16 cellular contexts compared by ENCODE assay signal in the genomic region with DNA sequence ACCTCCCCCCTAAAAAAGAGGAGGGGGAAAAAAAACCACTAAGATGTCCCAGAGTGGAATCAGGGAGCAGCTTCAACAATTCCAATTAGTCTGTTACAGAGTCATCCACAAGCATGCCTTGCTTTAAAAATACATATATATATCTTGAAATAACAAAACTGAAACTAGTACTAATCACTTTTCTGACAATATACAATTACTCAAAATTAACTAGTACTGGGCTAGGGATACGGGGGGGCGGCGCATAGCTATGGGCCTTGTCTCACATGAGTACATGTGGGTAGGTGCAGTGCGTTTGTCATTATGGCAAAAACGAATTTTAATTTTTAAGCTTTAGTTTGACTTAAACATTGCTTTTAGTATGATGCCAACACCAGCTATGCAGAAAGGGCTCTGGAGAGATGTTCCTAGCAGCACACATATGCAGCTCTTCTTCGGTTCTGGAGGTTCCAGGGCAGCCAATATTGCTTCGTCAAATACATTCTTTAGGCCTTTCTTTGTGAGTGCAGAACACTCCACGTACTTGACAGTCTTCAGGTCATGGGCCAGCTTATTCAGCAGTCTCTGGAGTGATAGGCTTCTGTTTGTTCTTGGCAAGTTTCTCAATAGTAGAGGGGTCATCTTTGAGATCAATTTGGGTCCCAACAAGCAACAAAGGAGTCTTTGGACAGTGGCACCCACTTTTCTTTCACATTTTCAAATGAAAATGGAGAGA. TPM values are rescaled to one million over a fixed set of nuclear protein-coding genes. Genes with fewer than 3 reads are reported as not detected.
A peak's percentile ranks its signal among the peaks of the same experiment; 100 is the strongest.
DNase-seq lines count a peak whose midpoint lies in the region; ATAC-seq, FAIRE-seq and TF ChIP-seq lines count a peak whose summit lies in the region.
"Had no signal": no experiment of that assay in that cellular context is flagged by ENCODE, and none has a peak within 500 bp of the region (broad histone marks: within the 10 kb centered on the region; RNA-seq: fewer than 3 reads in every experiment).

No MANE protein-coding gene starts in this region.

- no peak overlapping the region for H3K4me2 ChIP-seq in IMR-90 (ENCODE audit: low read depth, low read length)
- no peak overlapping the region for H3K4me2 ChIP-seq in GM12878 (ENCODE audit: control insufficient read depth, insufficient read depth)

- RAD21 ChIA-PET in GM12878 (lab: Charles Lee; ENCODE audit: unreplicated experiment), result interaction anchor here (0.5 to 3.4 kb wide), 5 partner anchors 10 to 253 kb away, joined by 3 to 25 read pairs (median 12); partner anchors contain the start of gene ITCH

- H4K8ac ChIP-seq in IMR-90 (ENCODE audit: low read depth in 2 of 2, low read length in 2 of 2), result no peak overlapping the region

- peaks cover 11% of the 10 kb centered on the region for H3K4me1 ChIP-seq in IMR-90 (ENCODE audit: control insufficient read depth, insufficient read depth, low read length)
- H3K4me1 ChIP-seq in GM12878 (ENCODE audit: control insufficient read depth, insufficient read depth, low read length), result peaks cover 30% of the 10 kb centered on the region
- H3K4me1 ChIP-seq: prostate gland had no signal

- no peak overlapping the region for H4K91ac ChIP-seq in IMR-90 (ENCODE audit: insufficient read depth, low read depth, low read length)

- no peak overlapping the region for H3K4me3 ChIP-seq in IMR-90 (ENCODE audit: insufficient read depth, low read depth, low read length)
- no peak overlapping the region for H3K4me3 ChIP-seq in GM12878
- H3K4me3 ChIP-seq: prostate gland, suprapubic skin had no signal

- in situ Hi-C loops in IMR-90 (cut with MboI; ENCODE audit: low sequenced_read_pairs), result no loop called here
- in situ Hi-C loops in GM12878 (cut with MboI), result no loop called here

- no peaks in the 10 kb centered on the region for H3K9me3 ChIP-seq in CD4-positive, alpha-beta T cell (ENCODE audit: control insufficient read depth, low read length)
- H3K9me3 ChIP-seq in IMR-90 (ENCODE audit: control insufficient read depth, insufficient read depth, low read length) (no peaks in the 10 kb centered on the region), GM12878 (replicated peaks; ENCODE audit: control insufficient read depth, insufficient read depth, low read length) (no peaks in the 10 kb centered on the region)
- H3K9me3 ChIP-seq: prostate gland, suprapubic skin had no signal

- peak overlapping the region; percentile 34 for H3K27ac Mint-ChIP-seq in CD4-positive, alpha-beta T cell
- peak overlapping the region; percentile 81 to 84 for H3K27ac Mint-ChIP-seq in natural killer cell

- no peak overlapping the region for H3K4me3 Mint-ChIP-seq in CD4-positive, alpha-beta T cell
- no peak overlapping the region for H3K4me3 Mint-ChIP-seq in natural killer cell

- H2AK5ac ChIP-seq in IMR-90 (ENCODE audit: low read depth, low read length), result peak overlapping the region; percentile 2; the same call in 1 of the 2 replicates

- peak overlapping the region; percentile 20 for H2BK5ac ChIP-seq in IMR-90 (ENCODE audit: low read depth, low read length, poor library complexity, severe bottlenecking)

- no peak for DNase-seq in CD4-positive, alpha-beta T cell
- DNase-seq in IMR-90, result no peak
- no peak for DNase-seq in GM12878 (ENCODE audit: low read depth, low spot score)
- no peak for DNase-seq in natural killer cell
- DNase-seq in DMS153 (lab: John Stamatoyannopoulos, UW), result no peak
- DNase-seq in mucosa of gallbladder (ENCODE audit: low spot score), result no peak
- DNase-seq in NCI-H2171 treated with DMSO at 0.1 percent for 48 hours (lab: John Stamatoyannopoulos, UW), result no peak
- DNase-seq: erythroblast, mesenchymal stem cell, NCI-H1105 treated with DMSO at 0.1 percent for 48 hours, NCI-H510A treated with DMSO at 0.1 percent for 48 hours, SHP77 treated with DMSO at 0.1 percent for 48 hours had no signal

- POLR2A ChIA-PET in CD4-positive, alpha-beta T cell (lab: Charles Lee), result interaction anchor here (0.6 to 0.8 kb wide), 3 partner anchors 26 to 322 kb away, joined by 3 to 4 read pairs (median 4); no protein-coding TSS in a partner anchor
- POLR2A ChIA-PET in IMR-90 (lab: Charles Lee; ENCODE audit: unreplicated experiment) (no interaction called here), GM12878 (lab: Charles Lee) (interaction anchor here (0.6 to 1.9 kb wide), 4 partner anchors 14 to 311 kb away, joined by 3 to 9 read pairs (median 4); no protein-coding TSS in a partner anchor)

- no peak overlapping the region for H2BK15ac ChIP-seq in IMR-90 (ENCODE audit: low read depth, low read length)

- BruUV-seq in IMR-90 (replicated peaks; lab: Mats Ljungman, UMichigan) (no TSS peak), GM12878 (replicated peaks; lab: Mats Ljungman, UMichigan) (no TSS peak)

- no peak overlapping the region for H3K27ac ChIP-seq in CD4-positive, alpha-beta T cell (ENCODE audit: low read depth, low read length)
- H3K27ac ChIP-seq in IMR-90 (ENCODE audit: insufficient read depth, low read length), result no peak overlapping the region
- H3K27ac ChIP-seq in GM12878 (ENCODE audit: control insufficient read depth, insufficient read depth), result no peak overlapping the region
- H3K27ac ChIP-seq: C4-2B, prostate gland, suprapubic skin had no signal

- H3K4ac ChIP-seq in IMR-90 (ENCODE audit: low read depth, low read length), result peak overlapping the region; percentile 21; the same call in 1 of the 2 replicates

- intact Hi-C loops in CD4-positive, alpha-beta T cell (cut with DNase I, micrococcal nuclease), result loop anchor here in 1 of 2 experiments (2.0 kb wide), 1 partner anchor 89 kb away; no protein-coding TSS in a partner anchor
- intact Hi-C loops in IMR-90 (cut with micrococcal nuclease) (loop anchor here (5.0 to 10.0 kb wide), 2 partner anchors 53 to 90 kb away; no protein-coding TSS in a partner anchor), GM12878 (cut with micrococcal nuclease; ENCODE audit: unreplicated experiment) (no loop called here), natural killer cell (cut with micrococcal nuclease) (no loop called here)

- H3K79me2 ChIP-seq in GM12878 (ENCODE audit: control insufficient read depth, insufficient read depth, low read length), result peaks cover 14% of the 10 kb centered on the region

- H4K20me1 ChIP-seq in IMR-90 (ENCODE audit: insufficient read depth, low read length), result peaks cover 64% of the 10 kb centered on the region
- H4K20me1 ChIP-seq in GM12878 (ENCODE audit: control insufficient read depth, insufficient read depth), result no peaks in the 10 kb centered on the region

- 100% methylated on average over 1 of the region's 8 CpGs; no CpG with 5 or more reads in 1 of the 2 experiments for WGBS in IMR-90 (ENCODE audit: extremely low coverage in 2 of 2, insufficient read length in 1 of 2), 2 experiments
- 74% methylated on average over 8 of the region's 8 CpGs for WGBS in GM12878 (ENCODE audit: insufficient coverage, insufficient replicate concordance, low lambda C conversion rate, missing lambda C conversion rate)

- H3K9me1 ChIP-seq in IMR-90 (ENCODE audit: insufficient read depth, low read length), result peaks cover 20% of the 10 kb centered on the region

- ATAC-seq in CD4-positive, alpha-beta T cell (ENCODE audit: poor library complexity), result no peak
- ATAC-seq in IMR-90 (ENCODE audit: low read depth) (no peak), GM12878 (peak; percentile 27), natural killer cell (no peak), HG03571 (IDR thresholded peaks at IDR 0.05; ENCODE audit: unreplicated experiment) (no peak)

- dilution Hi-C loops in IMR-90 (cut with HindIII; ENCODE audit: low sequenced_read_pairs, unreplicated experiment), result no loop called here

- H2AFZ ChIP-seq in IMR-90 (replicated peaks; ENCODE audit: low read length, poor library complexity) (no peak overlapping the region), GM12878 (ENCODE audit: control insufficient read depth, low read depth, low read length) (no peak overlapping the region)

- H3K36me3 Mint-ChIP-seq in CD4-positive, alpha-beta T cell (ENCODE audit: low read depth), result peaks cover 43% of the 10 kb centered on the region
- peaks cover 6% of the 10 kb centered on the region for H3K36me3 Mint-ChIP-seq in natural killer cell

- H2BK120ac ChIP-seq in IMR-90 (ENCODE audit: low read depth, low read length), result no peak overlapping the region

- no peak overlapping the region for H2BK20ac ChIP-seq in IMR-90 (ENCODE audit: low read depth, low read length)

- no peaks in the 10 kb centered on the region for H3K9me3 Mint-ChIP-seq in CD4-positive, alpha-beta T cell
- H3K9me3 Mint-ChIP-seq in natural killer cell, result no peaks in the 10 kb centered on the region

- H2AK9ac ChIP-seq in IMR-90 (replicated peaks; ENCODE audit: low read depth, low read length, poor library complexity), result no peak overlapping the region

- H3K79me1 ChIP-seq in IMR-90 (ENCODE audit: low read depth in 1 of 2, low read length in 2 of 2), result peaks cover 13 to 66% of the 10 kb centered on the region in 2 experiments

- H3K36me3 ChIP-seq in IMR-90 (ENCODE audit: control insufficient read depth, insufficient read depth, low read length), result peaks cover 14% of the 10 kb centered on the region
- H3K36me3 ChIP-seq in GM12878 (ENCODE audit: control insufficient read depth in 2 of 2, insufficient read depth in 2 of 2, low read length in 1 of 2), result peaks cover 0 to 3% of the 10 kb centered on the region in 2 experiments; a peak in 2 of 4 replicates
- H3K36me3 ChIP-seq: prostate gland had no signal

- H3K9ac ChIP-seq in IMR-90 (ENCODE audit: low read depth, low read length) (no peak overlapping the region), GM12878 (ENCODE audit: control insufficient read depth, insufficient read depth, low read length) (no peak overlapping the region)

- TF ChIP-seq POLR2A in IMR-90 (IDR thresholded peaks at IDR 0.05; ENCODE audit: low read depth, low read length), result no peak
- no peak for TF ChIP-seq POLR2A in GM12878 (IDR thresholded peaks at IDR 0.05; ENCODE audit: low read depth, low read length)

- H3K27me3 ChIP-seq in CD4-positive, alpha-beta T cell (ENCODE audit: control insufficient read depth, insufficient read depth, low read length), result no peaks in the 10 kb centered on the region
- H3K27me3 ChIP-seq in IMR-90 (ENCODE audit: control insufficient read depth, insufficient read depth, low read length) (no peaks in the 10 kb centered on the region), GM12878 (replicated peaks in 1 of 2; ENCODE audit: control insufficient read depth in 2 of 2, insufficient read depth in 2 of 2, low read length in 1 of 2) (no peaks in the 10 kb centered on the region)
- H3K27me3 ChIP-seq: suprapubic skin had no signal

- TF ChIP-seq RAD21 in IMR-90 (IDR thresholded peaks at IDR 0.05; ENCODE audit: low read length), result no peak
- TF ChIP-seq RAD21 in GM12878 (IDR thresholded peaks at IDR 0.05; ENCODE audit: insufficient read depth, low read depth, low read length), result no peak

- no peak for TF ChIP-seq CTCF in CD4-positive, alpha-beta T cell (IDR thresholded peaks at IDR 0.05)
- no peak for TF ChIP-seq CTCF in IMR-90 (conservative IDR thresholded peaks at IDR 0.05; ENCODE audit: low read depth, low read length)
- TF ChIP-seq CTCF in GM12878 (IDR thresholded peaks at IDR 0.05 in 2 of 3, conservative IDR thresholded peaks at IDR 0.05 in 1 of 3; ENCODE audit: control insufficient read depth in 2 of 3, extremely low read depth in 1 of 3, insufficient read depth in 1 of 3, low read depth in 3 of 3, low read length in 3 of 3), result no peak
- no peak for TF ChIP-seq CTCF in natural killer cell (IDR thresholded peaks at IDR 0.05)

- no peak overlapping the region for H3K14ac ChIP-seq in IMR-90 (replicated peaks; ENCODE audit: low read depth, low read length)

- no peak overlapping the region for H3K23ac ChIP-seq in IMR-90 (ENCODE audit: low read depth, low read length)

- no peak for FAIRE-seq in GM12878 (lab: Jason Lieb, UNC)

- SMC1A ChIA-PET in GM12878 (lab: Charles Lee; ENCODE audit: uncharacterized antibody, unreplicated experiment), result interaction anchor here (0.6 to 4.2 kb wide), 6 partner anchors 9 to 314 kb away, joined by 3 to 35 read pairs (median 6); partner anchors contain the start of gene ITCH

- peaks cover 63% of the 10 kb centered on the region for H3K4me1 Mint-ChIP-seq in CD4-positive, alpha-beta T cell (ENCODE audit: low read depth)
- H3K4me1 Mint-ChIP-seq in natural killer cell, result peaks cover 59 to 61% of the 10 kb centered on the region in 2 donors

- no peak for TF ChIP-seq EP300 in GM12878 (IDR thresholded peaks at IDR 0.05; ENCODE audit: borderline replicate concordance in 1 of 2, control insufficient read depth in 1 of 2, low read depth in 2 of 2, low read length in 2 of 2)

- no peaks in the 10 kb centered on the region for H3K27me3 Mint-ChIP-seq in CD4-positive, alpha-beta T cell
- H3K27me3 Mint-ChIP-seq in natural killer cell (ENCODE audit: low read depth in 2 of 2), result no peaks in the 10 kb centered on the region

- CTCF ChIA-PET in CD4-positive, alpha-beta T cell (lab: Charles Lee), result interaction anchor here (1.1 to 1.2 kb wide), 2 partner anchors 48 to 89 kb away, joined by 3 to 4 read pairs; no protein-coding TSS in a partner anchor
- CTCF ChIA-PET in IMR-90 (lab: Yijun Ruan, JAX) (interaction anchor here (1.6 kb wide), 1 partner anchor 89 kb away, joined by 6 read pairs; no protein-coding TSS in a partner anchor), GM12878 (lab: Yijun Ruan, JAX) (interaction anchor here (1.1 to 1.8 kb wide), 4 partner anchors 26 to 115 kb away, joined by 3 to 4 read pairs (median 3); partner anchors contain the start of gene DYNLRB1)

- no peak overlapping the region for H4K5ac ChIP-seq in IMR-90 (ENCODE audit: low read depth, low read length)

- no peak overlapping the region for H3K56ac ChIP-seq in IMR-90 (ENCODE audit: extremely low read depth, insufficient read depth, low read length)

- no peak overlapping the region for H3K18ac ChIP-seq in IMR-90 (ENCODE audit: low read depth, low read length)

RNA-seq across cellular contexts. Expression of gene ITCH, which starts 38.8 kb away (rescaled TPM):
- 10 to 100 TPM; 44.2 to 47.0 TPM for total RNA-seq in CD4-positive, alpha-beta T cell
- 94.6 and 103 TPM in 2 replicates for total RNA-seq in IMR-90 (2012; rRNA removed)
- polyA plus RNA-seq in IMR-90 (2012; rRNA removed), result 8.8 and 12.7 TPM in 2 replicates
- polyA plus RNA-seq in IMR-90 (2012; cell fraction: cytosol; rRNA removed), result 5.0 and 7.6 TPM in 2 replicates
- 5.1 and 11.9 TPM in 2 replicates for polyA plus RNA-seq in IMR-90 (2012; cell fraction: nucleus; rRNA removed; ENCODE audit: low replicate concordance)
- total RNA-seq in GM12878 (2013; cell fraction: nucleolus; rRNA removed), result 80.0 and 100 TPM in 2 replicates
- total RNA-seq in GM12878 (2014; rRNA removed), result 27.0 and 31.6 TPM in 2 replicates
- 42.7 and 46.1 TPM in 2 replicates for total RNA-seq in GM12878 (2014; rRNA removed; fragmentation: Illumina TruSeq; extraction: Trizol)
- total RNA-seq in GM12878 (2021), result 35.1 and 35.7 TPM in 2 replicates
- polyA plus RNA-seq in GM12878 (2011; ENCODE audit: low read depth), result 10.0 TPM
- polyA plus RNA-seq in GM12878 (2011; rRNA removed), result 14.1 and 20.4 TPM in 2 replicates
- polyA plus RNA-seq in GM12878 (2011; cell fraction: cytosol; rRNA removed), result 5.6 and 8.3 TPM in 2 replicates
- polyA plus RNA-seq in GM12878 (2011; cell fraction: nucleus; rRNA removed), result 6.8 and 9.4 TPM in 2 replicates
- 12.9 and 15.3 TPM in 2 replicates for polyA plus RNA-seq in GM12878 (2012)
- polyA plus RNA-seq in GM12878 (2014; fragmentation: Illumina TruSeq; extraction: Trizol), result 27.7 and 32.8 TPM in 2 replicates
- polyA plus RNA-seq in GM12878 (2014; fragmentation: Nextera tagmentation; extraction: Ambion mirVana), result 1 to 10 TPM; 7.5 to 8.2 TPM
- polyA plus RNA-seq in GM12878 (2014; rRNA removed), result 11.9 and 15.7 TPM in 2 replicates
- polyA plus RNA-seq in GM12878 (2016; fragmentation: Nextera tagmentation; extraction: Ambion mirVana), result 10 to 100 TPM; 18.6 to 24.4 TPM
- polyA minus RNA-seq in GM12878 (2011; rRNA and poly(A)+ RNA removed), result 14.8 and 33.3 TPM in 2 replicates
- polyA minus RNA-seq in GM12878 (2011; cell fraction: cytosol; rRNA and poly(A)+ RNA removed), result 11.1 and 12.4 TPM in 2 replicates
- polyA minus RNA-seq in GM12878 (2011; cell fraction: nucleus; rRNA and poly(A)+ RNA removed), result 9.2 and 29.9 TPM in 2 replicates
- total RNA-seq in natural killer cell, result 100 to 1,000 TPM; 157 to 182 (median 163) TPM
- total RNA-seq in mucosa of gallbladder, result 46.2 TPM
